15 cellular contexts compared by ENCODE assay signal in the genomic region with DNA sequence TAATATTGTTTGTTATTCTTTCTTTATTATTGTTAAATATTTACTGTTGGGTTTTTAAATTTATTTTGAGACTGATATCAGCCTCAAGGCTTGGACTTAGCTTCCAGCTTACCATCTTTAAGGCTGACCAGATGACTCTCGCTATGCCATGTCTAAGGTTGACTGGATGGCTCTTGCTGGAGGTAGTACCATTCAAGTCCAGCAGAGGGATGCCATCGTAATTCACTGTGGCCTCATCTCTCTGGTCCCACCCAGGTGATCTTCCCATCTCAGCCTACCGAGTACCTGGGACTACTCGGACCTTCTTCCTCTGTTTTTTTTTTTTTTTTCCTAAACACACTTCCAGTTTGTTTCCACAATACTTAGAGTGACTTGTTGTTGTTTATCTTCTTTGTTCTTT. TPM values are rescaled to one million over a fixed set of nuclear protein-coding genes. Genes with fewer than 3 reads are reported as not detected.
DNase-seq lines count a peak whose midpoint lies in the region; ATAC-seq, FAIRE-seq and TF ChIP-seq lines count a peak whose summit lies in the region.
"Had no signal": no experiment of that assay in that cellular context is flagged by ENCODE, and none has a peak within 500 bp of the region (broad histone marks: within the 10 kb centered on the region; RNA-seq: fewer than 3 reads in every experiment).

No MANE protein-coding gene starts in this region.

- H3K4me3 ChIP-seq in NB4 (ENCODE audit: low read depth, low read length) (no peak overlapping the region), bronchial epithelial cell (ENCODE audit: low read depth, low read length) (no peak overlapping the region)
- H3K4me3 ChIP-seq: gastroesophageal sphincter, SJSA1 had no signal

- no peak overlapping the region for H3K27ac Mint-ChIP-seq in activated CD4-positive, alpha-beta T cell treated with anti-CD3 and anti-CD28 coated beads for 36 hours
- H3K27ac Mint-ChIP-seq in activated CD4-positive, alpha-beta T cell treated with anti-CD3 and anti-CD28 coated beads, Interleukin-2, amount 10 ng/mL, durations not matched to agents 24 days and 14 days, result no peak overlapping the region

- TF ChIP-seq CTCF in NB4 (IDR thresholded peaks at IDR 0.05; ENCODE audit: low read depth, low read length) (peak; percentile 33), bronchial epithelial cell (IDR thresholded peaks at IDR 0.05; ENCODE audit: insufficient read depth, low read length, severe bottlenecking) (peak; percentile 1)

- peak; percentile 29 for DNase-seq in activated CD4-positive, alpha-beta T cell treated with anti-CD3 and anti-CD28 coated beads for 36 hours
- no peak for DNase-seq in activated CD4-positive, alpha-beta T cell treated with anti-CD3 and anti-CD28 coated beads, Interleukin-2, amount 10 ng/mL, durations not matched to agents 24 days and 14 days
- DNase-seq in NB4 (ENCODE audit: low read depth), result peak; percentile 29
- no peak for DNase-seq in bronchial epithelial cell (ENCODE audit: low read depth)
- peak; percentile 24 for DNase-seq in stimulated activated CD8-positive, alpha-beta memory T cell treated with anti-CD3 and anti-CD28 coated beads, Interleukin-4, amount 100 ng/mL, for 48 hours
- DNase-seq in H4 (ENCODE audit: low spot score), result no peak
- no peak for DNase-seq in foreskin melanocyte
- DNase-seq: activated T-cell treated with anti-CD3 and anti-CD28 coated beads, Interleukin-2, amount 50 U/mL, for 4 hours; amniotic stem cell; kidney; NCI-H524 treated with DMSO at 0.1 percent for 48 hours had no signal

- H3K9me3 Mint-ChIP-seq in activated CD4-positive, alpha-beta T cell treated with anti-CD3 and anti-CD28 coated beads for 36 hours (ENCODE audit: low read depth), result peaks cover 31% of the 10 kb centered on the region
- peaks cover 44% of the 10 kb centered on the region for H3K9me3 Mint-ChIP-seq in activated CD4-positive, alpha-beta T cell treated with anti-CD3 and anti-CD28 coated beads, Interleukin-2, amount 10 ng/mL, durations not matched to agents 24 days and 14 days

- intact Hi-C loops in activated CD4-positive, alpha-beta T cell treated with anti-CD3 and anti-CD28 coated beads for 36 hours (cut with DNase I, micrococcal nuclease), result no loop called here
- intact Hi-C loops in activated CD4-positive, alpha-beta T cell treated with anti-CD3 and anti-CD28 coated beads, Interleukin-2, amount 10 ng/mL, durations not matched to agents 24 days and 14 days (cut with micrococcal nuclease), result no loop called here

- peaks cover 7% of the 10 kb centered on the region for H3K36me3 Mint-ChIP-seq in activated CD4-positive, alpha-beta T cell treated with anti-CD3 and anti-CD28 coated beads for 36 hours (ENCODE audit: low read depth)
- H3K36me3 Mint-ChIP-seq in activated CD4-positive, alpha-beta T cell treated with anti-CD3 and anti-CD28 coated beads, Interleukin-2, amount 10 ng/mL, durations not matched to agents 24 days and 14 days (ENCODE audit: low read depth), result no peaks in the 10 kb centered on the region

- POLR2A ChIA-PET in activated CD4-positive, alpha-beta T cell treated with anti-CD3 and anti-CD28 coated beads for 36 hours (lab: Charles Lee), result no interaction called here

- no peak for ATAC-seq in activated CD4-positive, alpha-beta T cell treated with anti-CD3 and anti-CD28 coated beads for 36 hours
- no peak for ATAC-seq in GM18858 (IDR thresholded peaks at IDR 0.05; ENCODE audit: unreplicated experiment)
- ATAC-seq: activated T-cell treated with anti-CD3 and anti-CD28 coated beads, Interleukin-2, amount 50 U/mL, for 4 hours; gastroesophageal sphincter had no signal

- no peaks in the 10 kb centered on the region for H3K36me3 ChIP-seq in bronchial epithelial cell (ENCODE audit: control insufficient read depth, insufficient read depth, low read length)
- H3K36me3 ChIP-seq: gastroesophageal sphincter, SJSA1 had no signal

- H3K27me3 ChIP-seq in bronchial epithelial cell (ENCODE audit: control insufficient read depth, insufficient read depth, low read length), result no peaks in the 10 kb centered on the region
- H3K27me3 ChIP-seq: gastroesophageal sphincter, SJSA1 had no signal

- H3K4me3 Mint-ChIP-seq in activated CD4-positive, alpha-beta T cell treated with anti-CD3 and anti-CD28 coated beads for 36 hours, result no peak overlapping the region
- H3K4me3 Mint-ChIP-seq in activated CD4-positive, alpha-beta T cell treated with anti-CD3 and anti-CD28 coated beads, Interleukin-2, amount 10 ng/mL, durations not matched to agents 24 days and 14 days, result no peak overlapping the region
- H3K4me3 Mint-ChIP-seq: activated T-cell treated with anti-CD3 and anti-CD28 coated beads, Interleukin-2, amount 50 U/mL, for 4 hours had no signal

- no peak for FAIRE-seq in bronchial epithelial cell (lab: Jason Lieb, UNC)
- FAIRE-seq: GM18507, kidney had no signal

- H3K27me3 Mint-ChIP-seq in activated CD4-positive, alpha-beta T cell treated with anti-CD3 and anti-CD28 coated beads for 36 hours, result no peaks in the 10 kb centered on the region
- H3K27me3 Mint-ChIP-seq in activated CD4-positive, alpha-beta T cell treated with anti-CD3 and anti-CD28 coated beads, Interleukin-2, amount 10 ng/mL, durations not matched to agents 24 days and 14 days, result no peaks in the 10 kb centered on the region

- H3K4me1 Mint-ChIP-seq in activated CD4-positive, alpha-beta T cell treated with anti-CD3 and anti-CD28 coated beads for 36 hours, result no peaks in the 10 kb centered on the region
- no peaks in the 10 kb centered on the region for H3K4me1 Mint-ChIP-seq in activated CD4-positive, alpha-beta T cell treated with anti-CD3 and anti-CD28 coated beads, Interleukin-2, amount 10 ng/mL, durations not matched to agents 24 days and 14 days

- no peak for TF ChIP-seq POLR2A in NB4 (IDR thresholded peaks at IDR 0.05; ENCODE audit: extremely low read depth, insufficient read length)

- CTCF ChIA-PET in activated CD4-positive, alpha-beta T cell treated with anti-CD3 and anti-CD28 coated beads for 36 hours (lab: Charles Lee), result interaction anchor here (0.6 kb wide), 1 partner anchor 662 kb away, joined by 4 read pairs; no protein-coding TSS in a partner anchor

RNA-seq across cellular contexts. Expression of gene ZNF91, which starts 41.7 kb away (rescaled TPM):
- total RNA-seq in activated CD4-positive, alpha-beta T cell treated with anti-CD3 and anti-CD28 coated beads for 36 hours, result 10 to 100 TPM; 35.7 to 45.5 TPM
- 25.0 and 31.1 TPM in 2 replicates for total RNA-seq in activated CD4-positive, alpha-beta T cell treated with anti-CD3 and anti-CD28 coated beads, Interleukin-2, amount 10 ng/mL, durations not matched to agents 24 days and 14 days
- 7.9 and 12.8 TPM in 2 replicates for total RNA-seq in bronchial epithelial cell
- 7.5 and 8.2 TPM in 2 replicates for total RNA-seq in H4 (2014; rRNA removed; shearing (Covaris generic))

Comparison
In these comparisons a context has a peak if more than half of its experiments do, and no peak if none do; other contexts are left out.
1. DNase-seq: peak in activated CD4-positive, alpha-beta T cell treated with anti-CD3 and anti-CD28 coated beads for 36 hours (single experiment), NB4 (single experiment) and stimulated activated CD8-positive, alpha-beta memory T cell treated with anti-CD3 and anti-CD28 coated beads, Interleukin-4, amount 100 ng/mL, for 48 hours (single experiment); none in activated CD4-positive, alpha-beta T cell treated with anti-CD3 and anti-CD28 coated beads, Interleukin-2, amount 10 ng/mL, durations not matched to agents 24 days and 14 days (single experiment), bronchial epithelial cell (single experiment), H4 (single experiment) and foreskin melanocyte (single experiment).